In genomic region chr16:9666834-9667480, GRCh38 we compare ENCODE assay signal across 25 cellular contexts.
DNase-seq lines count a peak whose midpoint lies in the region; ATAC-seq, FAIRE-seq and TF ChIP-seq lines count a peak whose summit lies in the region.
"Had no signal": no experiment of that assay in that cellular context is flagged by ENCODE, and none has a peak within 500 bp of the region (broad histone marks: within the 10 kb centered on the region; RNA-seq: fewer than 3 reads in every experiment).

No MANE protein-coding gene starts in this region.

- WGBS in testis, 2 donors: 37 to 48% methylated on average over 9 of the region's 9 CpGs
- WGBS in small intestine, 3 donors: 60 to 69% (median 67%) methylated on average over 9 of the region's 9 CpGs

- in situ Hi-C loops in G401 (cut with HindIII; ENCODE audit: low sequenced_read_pairs): no loop called here

- DNase-seq in G401 (ENCODE audit: low spot score): peak; percentile 76
- DNase-seq in bronchial epithelial cell (ENCODE audit: low read depth): no peak
- peak; percentile 24 for DNase-seq in middle frontal gyrus (ENCODE audit: extremely low spot score, low spot score)
- peak; percentile 50 for DNase-seq in testis
- DNase-seq in small intestine: no peak
- no peak for DNase-seq in cardiac septum (ENCODE audit: low spot score)
- no peak for DNase-seq in glomerular visceral epithelial cell (ENCODE audit: extremely low spot score)
- DNase-seq: BE2C, DMS79, EL, GF-D8, HCEC 1CT, MM.1S, NCI-H2081, NCI-H2171, NCI-H226, NCI-H510A, Right ventricle myocardium superior, RPMI8226 had no signal

- no peak for TF ChIP-seq CTCF in bronchial epithelial cell (IDR thresholded peaks at IDR 0.05; ENCODE audit: insufficient read depth, low read length, severe bottlenecking)
- TF ChIP-seq CTCF in testis (IDR thresholded peaks at IDR 0.05): no peak

- H3K36me3 ChIP-seq in bronchial epithelial cell (ENCODE audit: control insufficient read depth, insufficient read depth, low read length): no peaks in the 10 kb centered on the region
- no peaks in the 10 kb centered on the region for H3K36me3 ChIP-seq in testis (ENCODE audit: low read depth, missing control alignments)
- no peaks in the 10 kb centered on the region for H3K36me3 ChIP-seq in small intestine (ENCODE audit: control insufficient read depth in 2 of 2, insufficient read depth in 2 of 2, low read length in 2 of 2)
- H3K36me3 ChIP-seq: BE2C, SJSA1 had no signal

- H3K4me1 ChIP-seq in testis (peaks cover 3% of the 10 kb centered on the region), small intestine (ENCODE audit: control insufficient read depth in 2 of 2, insufficient read depth in 1 of 2, low read depth in 1 of 2, low read length in 1 of 2) (peaks cover 0 to 3% of the 10 kb centered on the region in 2 donors)
- H3K4me1 ChIP-seq: BE2C, SJSA1 had no signal

- H3K27me3 ChIP-seq in bronchial epithelial cell (ENCODE audit: control insufficient read depth, insufficient read depth, low read length): no peaks in the 10 kb centered on the region
- H3K27me3 ChIP-seq in testis: no peaks in the 10 kb centered on the region
- no peaks in the 10 kb centered on the region for H3K27me3 ChIP-seq in small intestine (ENCODE audit: control insufficient read depth in 2 of 2, insufficient read depth in 2 of 2, low read length in 2 of 2)
- H3K27me3 ChIP-seq: BE2C, SJSA1 had no signal

- H3K27ac ChIP-seq in testis (no peak overlapping the region), small intestine (ENCODE audit: low read depth in 1 of 2, low read length in 1 of 2) (no peak overlapping the region)
- H3K27ac ChIP-seq: HL-60, KMS-11, SJSA1 had no signal

- H3K4me3 ChIP-seq in bronchial epithelial cell (ENCODE audit: low read depth, low read length) (no peak overlapping the region), testis (no peak overlapping the region), small intestine (ENCODE audit: low read depth in 1 of 2, low read length in 2 of 2) (no peak overlapping the region)
- H3K4me3 ChIP-seq: SJSA1 had no signal

- ATAC-seq in HG02763 (IDR thresholded peaks at IDR 0.05; ENCODE audit: unreplicated experiment): no peak

- no peak for TF ChIP-seq POLR2A in testis (IDR thresholded peaks at IDR 0.05)

- FAIRE-seq in bronchial epithelial cell (lab: Jason Lieb, UNC) (peak; percentile 52), small intestine (lab: Jason Lieb, UNC) (no peak)
- FAIRE-seq: GM12891, H1 had no signal

- H3K9me3 ChIP-seq in testis (no peaks in the 10 kb centered on the region), small intestine (ENCODE audit: control insufficient read depth, low read depth) (no peaks in the 10 kb centered on the region)
- H3K9me3 ChIP-seq: BE2C, SJSA1 had no signal

- intact Hi-C loops in testis (cut with DNase I; ENCODE audit: low total_unique reads): no loop called here
- intact Hi-C loops in cardiac septum (cut with DNase I): no loop called here

Comparison
In these comparisons a context has a peak if more than half of its experiments do, and no peak if none do; other contexts are left out.
1. DNase-seq: peak in G401 (single experiment), middle frontal gyrus (single experiment) and testis (single experiment); none in bronchial epithelial cell (single experiment), small intestine (single experiment), cardiac septum (single experiment) and glomerular visceral epithelial cell (single experiment).